ENCODE assay signal across 8 cellular contexts in the genomic region with DNA sequence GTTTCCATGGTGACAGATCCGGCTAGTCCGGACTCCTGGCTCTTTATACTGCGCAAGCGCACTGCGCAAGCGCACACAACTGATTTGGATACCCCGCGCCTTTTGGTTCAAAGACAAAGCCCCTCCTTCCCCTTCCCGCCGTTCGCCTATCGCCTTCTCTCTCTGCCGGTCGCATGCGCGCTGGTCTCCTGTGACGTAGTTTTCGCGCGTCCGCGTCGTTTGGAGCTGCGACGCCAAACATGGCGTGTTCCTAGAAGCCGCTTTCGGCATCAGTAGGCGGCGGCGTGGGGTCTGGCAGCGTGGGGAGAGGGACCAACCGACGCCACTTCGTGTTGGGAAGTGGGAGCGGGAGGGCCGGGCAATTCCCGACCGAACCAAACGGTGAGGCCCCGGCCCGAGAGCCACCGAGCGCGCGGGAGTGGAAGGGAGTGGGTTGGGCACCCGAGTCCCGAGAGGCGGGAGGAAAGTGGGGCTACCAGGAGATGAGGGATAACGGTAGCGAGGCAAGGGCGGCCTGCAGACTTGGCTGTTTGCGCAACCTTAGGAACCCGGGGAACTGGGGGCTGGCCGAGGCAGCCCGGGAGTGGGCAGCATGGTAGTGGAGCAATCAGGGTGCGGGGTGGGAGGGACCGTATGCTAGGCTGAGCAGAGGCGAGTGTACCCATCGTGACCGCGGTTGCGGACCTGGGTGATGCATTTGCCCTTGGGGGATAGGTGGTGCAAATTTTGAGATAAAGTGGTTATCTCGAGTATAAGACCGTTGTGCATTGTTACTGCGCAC. TPM values are rescaled to one million over a fixed set of nuclear protein-coding genes. Genes with fewer than 3 reads are reported as not detected.
DNase-seq lines count a peak whose midpoint lies in the region; ATAC-seq and TF ChIP-seq lines count a peak whose summit lies in the region.

A gene (plus strand): TSS at position 215 of the 781 bp plus-strand sequence. CDS start 24,517 bp downstream, outside the sequence.

- peak within 1 kb of the TSS; percentile 91 for H3K9ac ChIP-seq in fibroblast of lung (ENCODE audit: insufficient read depth, low read length)

- peak within 1 kb of the TSS; percentile 93 for H3K4me3 ChIP-seq in RWPE2 (ENCODE audit: severe bottlenecking)
- H3K4me3 ChIP-seq in fibroblast of lung (replicated peaks in 1 of 4; ENCODE audit: control extremely low read depth in 1 of 4, insufficient read depth in 1 of 4, low read depth in 3 of 4, low read length in 4 of 4), result peak within 1 kb of the TSS; percentile 87 to 95 (median 92)
- peak within 1 kb of the TSS; percentile 91 for H3K4me3 ChIP-seq in naive thymus-derived CD4-positive, alpha-beta T cell (ENCODE audit: low read length)

- H3K79me2 ChIP-seq in fibroblast of lung (ENCODE audit: control insufficient read depth, insufficient read depth, low read length), result peaks cover 33% of the 10 kb centered on the region

- peak; percentile 94 for ATAC-seq in RWPE2 (ENCODE audit: low read depth)
- peak; percentile 96 for ATAC-seq in naive thymus-derived CD4-positive, alpha-beta T cell
- ATAC-seq in stimulated activated naive B cell treated with anti-CD40 and anti-IgM and Interleukin-4, amounts not matched to agents 10 μg/mL and 1 μg/mL and 100 μg/mL, for 72 hours (replicated peaks), result peak; percentile 94 to 95

- POLR2A ChIA-PET in naive thymus-derived CD4-positive, alpha-beta T cell (lab: Charles Lee), result interaction anchor here (1.2 to 4.0 kb wide), 2 partner anchors 10 to 28 kb away, joined by 3 to 54 read pairs; a partner anchor contains a TSS

- H3K36me3 ChIP-seq in RWPE2 (ENCODE audit: low read depth) (peaks cover 15% of the 10 kb centered on the region), fibroblast of lung (ENCODE audit: control insufficient read depth, insufficient read depth, low read length) (no peaks in the 10 kb centered on the region)
- peaks cover 0 to 10% (median 0%) of the 10 kb centered on the region in 3 experiments for H3K36me3 ChIP-seq in naive thymus-derived CD4-positive, alpha-beta T cell (ENCODE audit: control insufficient read depth in 2 of 3, insufficient read depth in 3 of 3, low read length in 3 of 3)

- H3K27ac ChIP-seq in RWPE2 (ENCODE audit: poor library complexity, severe bottlenecking) (no peak within 1 kb of the TSS), fibroblast of lung (ENCODE audit: insufficient read depth, low read length) (peak within 1 kb of the TSS; percentile 84)
- H3K27ac ChIP-seq in naive thymus-derived CD4-positive, alpha-beta T cell (ENCODE audit: low read depth, low read length), result peak within 1 kb of the TSS; percentile 80

- H3K9me3 Mint-ChIP-seq in activated T-helper 2 cell treated with anti-CD3 and anti-CD28 coated beads, Interferon-gamma antibody, Interleukin-2, Interleukin-4, amounts not matched to agents 10 μg/mL and 5 μg/mL and 100 μg/mL, durations not matched to agents 14 hours and 24 hours and 36 hours, result no peaks in the 10 kb centered on the region
- peaks cover 0 to 6% (median 0%) of the 10 kb centered on the region in 11 donors for H3K9me3 Mint-ChIP-seq in naive thymus-derived CD4-positive, alpha-beta T cell
- no peaks in the 10 kb centered on the region for H3K9me3 Mint-ChIP-seq in stimulated activated naive B cell treated with anti-CD40 and anti-IgM and Interleukin-4, amounts not matched to agents 10 μg/mL and 1 μg/mL and 100 μg/mL, for 72 hours

- H3K4me1 Mint-ChIP-seq in activated T-helper 2 cell treated with anti-CD3 and anti-CD28 coated beads, Interferon-gamma antibody, Interleukin-2, Interleukin-4, amounts not matched to agents 10 μg/mL and 5 μg/mL and 100 μg/mL, durations not matched to agents 14 hours and 24 hours and 36 hours (ENCODE audit: low read depth), result peaks cover 14% of the 10 kb centered on the region
- H3K4me1 Mint-ChIP-seq in naive thymus-derived CD4-positive, alpha-beta T cell, result peaks cover 8 to 39% (median 29%) of the 10 kb centered on the region in 7 donors
- H3K4me1 Mint-ChIP-seq in stimulated activated naive B cell treated with anti-CD40 and anti-IgM and Interleukin-4, amounts not matched to agents 10 μg/mL and 1 μg/mL and 100 μg/mL, for 72 hours, result peaks cover 8% of the 10 kb centered on the region in 2 donors

- intact Hi-C loops in activated T-helper 2 cell treated with anti-CD3 and anti-CD28 coated beads, Interferon-gamma antibody, Interleukin-2, Interleukin-4, amounts not matched to agents 10 μg/mL and 5 μg/mL and 100 μg/mL, durations not matched to agents 14 hours and 24 hours and 36 hours (cut with micrococcal nuclease), result loop anchor here (1.0 kb wide), 1 partner anchor 9 kb away; a partner anchor contains a TSS
- intact Hi-C loops in naive thymus-derived CD4-positive, alpha-beta T cell (cut with micrococcal nuclease), result loop anchor here (1.0 to 5.0 kb wide), 7 partner anchors 9 to 1250 kb away; a partner anchor contains a TSS

- H2AFZ ChIP-seq in fibroblast of lung (ENCODE audit: low read length), result peak within 1 kb of the TSS; percentile 86

- peaks cover 5% of the 10 kb centered on the region for H3K36me3 Mint-ChIP-seq in activated T-helper 2 cell treated with anti-CD3 and anti-CD28 coated beads, Interferon-gamma antibody, Interleukin-2, Interleukin-4, amounts not matched to agents 10 μg/mL and 5 μg/mL and 100 μg/mL, durations not matched to agents 14 hours and 24 hours and 36 hours (ENCODE audit: low read depth)
- H3K36me3 Mint-ChIP-seq in naive thymus-derived CD4-positive, alpha-beta T cell, result peaks cover 0 to 5% (median 0%) of the 10 kb centered on the region in 5 donors
- H3K36me3 Mint-ChIP-seq in stimulated activated naive B cell treated with anti-CD40 and anti-IgM and Interleukin-4, amounts not matched to agents 10 μg/mL and 1 μg/mL and 100 μg/mL, for 72 hours, result peaks cover 1 to 7% of the 10 kb centered on the region in 2 donors

- H3K9me3 ChIP-seq in RWPE2 (ENCODE audit: severe bottlenecking) (no peaks in the 10 kb centered on the region), fibroblast of lung (ENCODE audit: control insufficient read depth, insufficient read depth, low read depth, low read length) (no peaks in the 10 kb centered on the region)
- H3K9me3 ChIP-seq in naive thymus-derived CD4-positive, alpha-beta T cell (ENCODE audit: control insufficient read depth in 2 of 3, low read length in 3 of 3), result no peaks in the 10 kb centered on the region

- peak within 1 kb of the TSS; percentile 94 for H3K27ac Mint-ChIP-seq in activated T-helper 2 cell treated with anti-CD3 and anti-CD28 coated beads, Interferon-gamma antibody, Interleukin-2, Interleukin-4, amounts not matched to agents 10 μg/mL and 5 μg/mL and 100 μg/mL, durations not matched to agents 14 hours and 24 hours and 36 hours
- H3K27ac Mint-ChIP-seq in naive thymus-derived CD4-positive, alpha-beta T cell, result peak within 1 kb of the TSS; percentile 87 to 96 (median 93)
- peak within 1 kb of the TSS; percentile 94 for H3K27ac Mint-ChIP-seq in stimulated activated naive B cell treated with anti-CD40 and anti-IgM and Interleukin-4, amounts not matched to agents 10 μg/mL and 1 μg/mL and 100 μg/mL, for 72 hours

- H3K27me3 Mint-ChIP-seq in activated T-helper 2 cell treated with anti-CD3 and anti-CD28 coated beads, Interferon-gamma antibody, Interleukin-2, Interleukin-4, amounts not matched to agents 10 μg/mL and 5 μg/mL and 100 μg/mL, durations not matched to agents 14 hours and 24 hours and 36 hours (ENCODE audit: low read depth), result peaks cover 2% of the 10 kb centered on the region
- H3K27me3 Mint-ChIP-seq in naive thymus-derived CD4-positive, alpha-beta T cell, result peaks cover 0 to 7% (median 0%) of the 10 kb centered on the region in 5 donors
- no peaks in the 10 kb centered on the region for H3K27me3 Mint-ChIP-seq in stimulated activated naive B cell treated with anti-CD40 and anti-IgM and Interleukin-4, amounts not matched to agents 10 μg/mL and 1 μg/mL and 100 μg/mL, for 72 hours

- peak within 1 kb of the TSS; percentile 79 for H3K4me2 ChIP-seq in fibroblast of lung (ENCODE audit: extremely low read depth, insufficient read depth, low read length)

- H3K4me1 ChIP-seq in RWPE2 (ENCODE audit: insufficient read depth, poor library complexity, severe bottlenecking) (peaks cover 12% of the 10 kb centered on the region), fibroblast of lung (ENCODE audit: control insufficient read depth, extremely low read depth, insufficient read depth, low read length) (no peaks in the 10 kb centered on the region)
- H3K4me1 ChIP-seq in naive thymus-derived CD4-positive, alpha-beta T cell (ENCODE audit: control insufficient read depth in 2 of 2, insufficient read depth in 2 of 2, low read length in 2 of 2), result peaks cover 11 to 12% of the 10 kb centered on the region in 2 donors

- no peaks in the 10 kb centered on the region for H4K20me1 ChIP-seq in fibroblast of lung (ENCODE audit: control insufficient read depth, extremely low read depth, insufficient read depth, low read length)

- no peaks in the 10 kb centered on the region for H3K27me3 ChIP-seq in RWPE2 (ENCODE audit: insufficient read depth, poor library complexity, severe bottlenecking)
- no peaks in the 10 kb centered on the region for H3K27me3 ChIP-seq in fibroblast of lung (ENCODE audit: control insufficient read depth, insufficient read depth, low read length)
- no peaks in the 10 kb centered on the region for H3K27me3 ChIP-seq in naive thymus-derived CD4-positive, alpha-beta T cell (ENCODE audit: control insufficient read depth in 2 of 2, insufficient read depth in 2 of 2, low read length in 2 of 2)

- DNase-seq in EH (ENCODE audit: low read depth), result peak; percentile 100
- DNase-seq in H4 (ENCODE audit: low spot score), result peak; percentile 98
- peak; percentile 100 for DNase-seq in LoVo (ENCODE audit: low spot score)
- peak; percentile 99 for DNase-seq in RWPE2 (ENCODE audit: low spot score)
- peak; percentile 99 for DNase-seq in activated T-helper 2 cell treated with anti-CD3 and anti-CD28 coated beads, Interferon-gamma antibody, Interleukin-2, Interleukin-4, amounts not matched to agents 10 μg/mL and 5 μg/mL and 100 μg/mL, durations not matched to agents 14 hours and 24 hours and 36 hours (ENCODE audit: low spot score)
- peak; percentile 97 to 99 for DNase-seq in fibroblast of lung (ENCODE audit: low read depth in 2 of 2)
- peak; percentile 97 to 98 (median 98) for DNase-seq in naive thymus-derived CD4-positive, alpha-beta T cell
- peak; percentile 98 for DNase-seq in stimulated activated naive B cell treated with anti-CD40 and anti-IgM and Interleukin-4, amounts not matched to agents 10 μg/mL and 1 μg/mL and 100 μg/mL, for 72 hours

- H3K4me3 Mint-ChIP-seq in activated T-helper 2 cell treated with anti-CD3 and anti-CD28 coated beads, Interferon-gamma antibody, Interleukin-2, Interleukin-4, amounts not matched to agents 10 μg/mL and 5 μg/mL and 100 μg/mL, durations not matched to agents 14 hours and 24 hours and 36 hours (ENCODE audit: low read depth), result peak within 1 kb of the TSS; percentile 89
- peak within 1 kb of the TSS; percentile 81 to 97 (median 92) for H3K4me3 Mint-ChIP-seq in naive thymus-derived CD4-positive, alpha-beta T cell
- H3K4me3 Mint-ChIP-seq in stimulated activated naive B cell treated with anti-CD40 and anti-IgM and Interleukin-4, amounts not matched to agents 10 μg/mL and 1 μg/mL and 100 μg/mL, for 72 hours, result peak within 1 kb of the TSS; percentile 83 to 88

- no peak for TF ChIP-seq CTCF in RWPE2 (IDR thresholded peaks at IDR 0.05; ENCODE audit: poor library complexity, severe bottlenecking)
- TF ChIP-seq CTCF in fibroblast of lung (conservative IDR thresholded peaks at IDR 0.05 in 1 of 2, IDR thresholded peaks at IDR 0.05 in 1 of 2; ENCODE audit: low read depth in 1 of 2, low read length in 2 of 2), result peak in 1 of 2 donors; percentile 2

- CTCF ChIA-PET in naive thymus-derived CD4-positive, alpha-beta T cell (lab: Charles Lee), result interaction anchor here (0.6 to 1.6 kb wide), 2 partner anchors 9 to 188 kb away, joined by 3 to 8 read pairs; a partner anchor contains a TSS

RNA-seq across cellular contexts. Expression of the gene that starts here (rescaled TPM):
- total RNA-seq in H4 (2014; rRNA removed; shearing (Covaris generic)), result 20.0 and 24.7 TPM in 2 replicates
- total RNA-seq in activated T-helper 2 cell treated with anti-CD3 and anti-CD28 coated beads, Interferon-gamma antibody, Interleukin-2, Interleukin-4, amounts not matched to agents 10 μg/mL and 5 μg/mL and 100 μg/mL, durations not matched to agents 14 hours and 24 hours and 36 hours, result 49.9 and 52.8 TPM in 2 replicates
- total RNA-seq in fibroblast of lung, result 23.6 and 28.2 TPM in 2 replicates
- polyA plus RNA-seq in fibroblast of lung, result 19.9 and 20.2 TPM in 2 replicates
- polyA plus RNA-seq in fibroblast of lung (2012), result 14.2 and 18.5 TPM in 2 replicates
- polyA minus RNA-seq in fibroblast of lung (ENCODE audit: low replicate concordance), result 28.7 and 64.4 TPM in 2 replicates
- total RNA-seq in naive thymus-derived CD4-positive, alpha-beta T cell, result 10 to 100 TPM; 22.1 to 29.0 (median 27.7) TPM
- 1 to 10 TPM; 5.9 to 6.4 TPM for polyA plus RNA-seq in naive thymus-derived CD4-positive, alpha-beta T cell
